9 cellular contexts compared by ENCODE assay signal in genomic region chr19:46813570-46814358, GRCh38. TPM values are rescaled to one million over a fixed set of nuclear protein-coding genes. Genes with fewer than 3 reads are reported as not detected.
DNase-seq lines count a peak whose midpoint lies in the region; ATAC-seq and TF ChIP-seq lines count a peak whose summit lies in the region.
"Had no signal": no experiment of that assay in that cellular context is flagged by ENCODE, and none has a peak within 500 bp of the region (broad histone marks: within the 10 kb centered on the region; RNA-seq: fewer than 3 reads in every experiment).

No MANE protein-coding gene starts in this region.

- intact Hi-C loops in breast epithelium (cut with DNase I; ENCODE audit: low total_unique reads) (no loop called here), right lobe of liver (cut with DNase I) (no loop called here)

- H3K27ac Mint-ChIP-seq in activated T-cell treated with anti-CD3 and anti-CD28 coated beads, Interleukin-2, amount 50 U/mL, for 72 hours, result no peak overlapping the region
- H3K27ac Mint-ChIP-seq: activated naive CD4-positive, alpha-beta T cell treated with anti-CD3 and anti-CD28 coated beads, Interleukin-2, amount 10 ng/mL, durations not matched to agents 7 days and 5 days had no signal

- H3K4me1 ChIP-seq in breast epithelium (peaks cover 5 to 7% of the 10 kb centered on the region in 2 donors), right lobe of liver (peaks cover 0 to 8% (median 0%) of the 10 kb centered on the region in 4 donors), upper lobe of left lung (peaks cover 19 to 28% (median 22%) of the 10 kb centered on the region in 4 donors)

- H3K4me1 Mint-ChIP-seq in activated T-cell treated with anti-CD3 and anti-CD28 coated beads, Interleukin-2, amount 50 U/mL, for 72 hours (ENCODE audit: low read depth), result peaks cover 8% of the 10 kb centered on the region

- ATAC-seq in right lobe of liver (peak; percentile 88 to 93 (median 91)), upper lobe of left lung (ENCODE audit: low FRiP score in 2 of 2) (peak; percentile 53 to 75), GM18502 (IDR thresholded peaks at IDR 0.05; ENCODE audit: poor library complexity, unreplicated experiment) (no peak), HG02571 (IDR thresholded peaks at IDR 0.05; ENCODE audit: unreplicated experiment) (no peak)
- no peak for ATAC-seq in activated T-cell treated with anti-CD3 and anti-CD28 coated beads, Interleukin-2, amount 50 U/mL, for 72 hours (replicated peaks in 1 of 2)

- H3K9me3 ChIP-seq in breast epithelium (no peaks in the 10 kb centered on the region), right lobe of liver (no peaks in the 10 kb centered on the region), upper lobe of left lung (no peaks in the 10 kb centered on the region)

- H3K9me3 Mint-ChIP-seq in activated T-cell treated with anti-CD3 and anti-CD28 coated beads, Interleukin-2, amount 50 U/mL, for 72 hours, result no peaks in the 10 kb centered on the region
- H3K9me3 Mint-ChIP-seq: activated naive CD4-positive, alpha-beta T cell treated with anti-CD3 and anti-CD28 coated beads, Interleukin-2, amount 10 ng/mL, durations not matched to agents 7 days and 5 days had no signal

- peak in 1 of 4 donors; percentile 59 for TF ChIP-seq EP300 in upper lobe of left lung (IDR thresholded peaks at IDR 0.05)

- TF ChIP-seq CTCF in breast epithelium (IDR thresholded peaks at IDR 0.05) (no peak), right lobe of liver (IDR thresholded peaks at IDR 0.05) (no peak), upper lobe of left lung (IDR thresholded peaks at IDR 0.05) (no peak)

- no peak for TF ChIP-seq POLR2A in breast epithelium (IDR thresholded peaks at IDR 0.05)
- TF ChIP-seq POLR2A in right lobe of liver (IDR thresholded peaks at IDR 0.05), result no peak
- TF ChIP-seq POLR2A in upper lobe of left lung (IDR thresholded peaks at IDR 0.05), result no peak

- H3K27me3 ChIP-seq in breast epithelium (no peaks in the 10 kb centered on the region), right lobe of liver (no peaks in the 10 kb centered on the region), upper lobe of left lung (no peaks in the 10 kb centered on the region)

- no peaks in the 10 kb centered on the region for H3K36me3 ChIP-seq in breast epithelium
- no peaks in the 10 kb centered on the region for H3K36me3 ChIP-seq in right lobe of liver
- no peaks in the 10 kb centered on the region for H3K36me3 ChIP-seq in upper lobe of left lung

- no peaks in the 10 kb centered on the region for H3K36me3 Mint-ChIP-seq in activated T-cell treated with anti-CD3 and anti-CD28 coated beads, Interleukin-2, amount 50 U/mL, for 72 hours (ENCODE audit: insufficient read depth in 2 of 2)
- H3K36me3 Mint-ChIP-seq: activated naive CD4-positive, alpha-beta T cell treated with anti-CD3 and anti-CD28 coated beads, Interleukin-2, amount 10 ng/mL, durations not matched to agents 7 days and 5 days had no signal

- WGBS in right lobe of liver (ENCODE audit: insufficient coverage, low coverage, low lambda C conversion rate, missing lambda C conversion rate), result 36% methylated on average over 11 of the region's 11 CpGs
- WGBS in upper lobe of left lung, 2 donors, result 38 to 41% methylated on average over 11 of the region's 11 CpGs

- no peaks in the 10 kb centered on the region for H3K27me3 Mint-ChIP-seq in activated T-cell treated with anti-CD3 and anti-CD28 coated beads, Interleukin-2, amount 50 U/mL, for 72 hours (ENCODE audit: low read depth)

- H3K27ac ChIP-seq in breast epithelium, result peak overlapping the region; percentile 80 to 82
- peak overlapping the region in 1 of 3 donors; percentile 13 for H3K27ac ChIP-seq in right lobe of liver
- H3K27ac ChIP-seq in upper lobe of left lung, result peak overlapping the region; percentile 64 to 92 (median 74)

- no peak overlapping the region for H3K4me3 Mint-ChIP-seq in activated T-cell treated with anti-CD3 and anti-CD28 coated beads, Interleukin-2, amount 50 U/mL, for 72 hours
- H3K4me3 Mint-ChIP-seq: activated naive CD4-positive, alpha-beta T cell treated with anti-CD3 and anti-CD28 coated beads, Interleukin-2, amount 10 ng/mL, durations not matched to agents 7 days and 5 days had no signal

- peak; percentile 82 for DNase-seq in NCI-H2029 (lab: John Stamatoyannopoulos, UW)
- peak; percentile 78 to 95 for DNase-seq in breast epithelium (ENCODE audit: low spot score in 2 of 2)
- DNase-seq in right lobe of liver, result peak; percentile 85 to 91 (median 85)
- peak in 1 of 2 donors; percentile 86 for DNase-seq in upper lobe of left lung
- DNase-seq in activated T-cell treated with anti-CD3 and anti-CD28 coated beads, Interleukin-2, amount 50 U/mL, for 72 hours, result no peak
- DNase-seq: activated naive CD4-positive, alpha-beta T cell treated with anti-CD3 and anti-CD28 coated beads, Interleukin-2, amount 10 ng/mL, durations not matched to agents 7 days and 5 days; NCI-H1105 had no signal

- H3K4me3 ChIP-seq in breast epithelium (no peak overlapping the region), right lobe of liver (no peak overlapping the region), upper lobe of left lung (no peak overlapping the region)

RNA-seq across cellular contexts. Expression of gene SLC1A5, which starts 25.4 kb away (rescaled TPM):
- total RNA-seq in breast epithelium (100 to 1,000 TPM; 121 to 146 (median 121) TPM), right lobe of liver (1 to 10 TPM; 1.8 to 8.0 (median 4.4) TPM), upper lobe of left lung (100 to 1,000 TPM in 2 of 6 donors, 10 to 100 TPM in 4; 52.4 to 147 (median 83.9) TPM)
- 100 to 1,000 TPM; 364 to 374 TPM for total RNA-seq in activated T-cell treated with anti-CD3 and anti-CD28 coated beads, Interleukin-2, amount 50 U/mL, for 72 hours

RNA-seq across cellular contexts. Expression of gene AP2S1, which starts 36.9 kb away (rescaled TPM):
- total RNA-seq in breast epithelium (100 to 1,000 TPM in 2 of 3 donors, 10 to 100 TPM in 1; 63.1 to 108 (median 101) TPM), right lobe of liver (10 to 100 TPM; 67.2 to 82.6 (median 73.6) TPM), upper lobe of left lung (100 to 1,000 TPM in 3 of 6 donors, 10 to 100 TPM in 3; 59.7 to 149 (median 113) TPM)
- total RNA-seq in activated T-cell treated with anti-CD3 and anti-CD28 coated beads, Interleukin-2, amount 50 U/mL, for 72 hours, result 10 to 100 TPM; 61.7 to 64.3 TPM

RNA-seq across cellular contexts. Expression of gene ARHGAP35, which starts 47.0 kb away (rescaled TPM):
- total RNA-seq in breast epithelium (10 to 100 TPM; 44.8 to 61.9 (median 60.3) TPM), right lobe of liver (10 to 100 TPM; 33.5 to 54.4 (median 47.8) TPM), upper lobe of left lung (10 to 100 TPM; 56.0 to 80.6 (median 65.7) TPM)
- 10 to 100 TPM; 22.7 to 30.0 TPM for total RNA-seq in activated T-cell treated with anti-CD3 and anti-CD28 coated beads, Interleukin-2, amount 50 U/mL, for 72 hours

Comparison
In these comparisons a context has a peak if more than half of its experiments do, and no peak if none do; other contexts are left out.
1. DNase-seq: peak in NCI-H2029 (single experiment), breast epithelium (2 of 2) and right lobe of liver (3 of 3); none in activated T-cell treated with anti-CD3 and anti-CD28 coated beads, Interleukin-2, amount 50 U/mL, for 72 hours (0 of 2).
2. ATAC-seq: peak in right lobe of liver (4 of 4) and upper lobe of left lung (2 of 2); none in GM18502 (single experiment), activated T-cell treated with anti-CD3 and anti-CD28 coated beads, Interleukin-2, amount 50 U/mL, for 72 hours (0 of 2) and HG02571 (single experiment).
3. RNA of gene SLC1A5, which starts 25.4 kb away (total RNA-seq): 364 to 374 TPM in activated T-cell treated with anti-CD3 and anti-CD28 coated beads, Interleukin-2, amount 50 U/mL, for 72 hours, 121 to 146 TPM in breast epithelium and 52.4 to 147 TPM in upper lobe of left lung; 1.8 to 8.0 TPM in right lobe of liver; every median in the first group is over 4 times any median in the second.